In genomic region chr5:14603141-14603540, GRCh38 we compare ENCODE assay signal across 1 cellular context.
TF ChIP-seq lines count a peak whose summit lies in the region.

No MANE protein-coding gene starts in this region.

TF ChIP-seq in GM12878, 131 proteins besides CTCF, POLR2A, EP300 and RAD21 (continued from another document):
- no peak for TF ChIP-seq REST (IDR thresholded peaks at IDR 0.05; ENCODE audit: low read depth, low read length)
- no peak for TF ChIP-seq CHD2 (IDR thresholded peaks at IDR 0.05; ENCODE audit: borderline replicate concordance, low read depth, low read length)
- no peak for TF ChIP-seq CHD1 (IDR thresholded peaks at IDR 0.05; ENCODE audit: low read depth, low read length)
- no peak for TF ChIP-seq SMARCA5 (IDR thresholded peaks at IDR 0.05)
- TF ChIP-seq ELK1 (IDR thresholded peaks at IDR 0.05; ENCODE audit: low read depth, low read length): no peak
- TF ChIP-seq ATF7 (IDR thresholded peaks at IDR 0.05; ENCODE audit: low read depth): no peak
- no peak for TF ChIP-seq GABPA (IDR thresholded peaks at IDR 0.05; ENCODE audit: low read depth)
- TF ChIP-seq SREBF1 (IDR thresholded peaks at IDR 0.05; ENCODE audit: low read length): no peak
- no peak for TF ChIP-seq TCF12 (IDR thresholded peaks at IDR 0.05; ENCODE audit: low read depth, low read length)
TF ChIP-seq in GM12878: peak in this region for 0.
